ENCODE assay signal across 35 cellular contexts in the genomic region with DNA sequence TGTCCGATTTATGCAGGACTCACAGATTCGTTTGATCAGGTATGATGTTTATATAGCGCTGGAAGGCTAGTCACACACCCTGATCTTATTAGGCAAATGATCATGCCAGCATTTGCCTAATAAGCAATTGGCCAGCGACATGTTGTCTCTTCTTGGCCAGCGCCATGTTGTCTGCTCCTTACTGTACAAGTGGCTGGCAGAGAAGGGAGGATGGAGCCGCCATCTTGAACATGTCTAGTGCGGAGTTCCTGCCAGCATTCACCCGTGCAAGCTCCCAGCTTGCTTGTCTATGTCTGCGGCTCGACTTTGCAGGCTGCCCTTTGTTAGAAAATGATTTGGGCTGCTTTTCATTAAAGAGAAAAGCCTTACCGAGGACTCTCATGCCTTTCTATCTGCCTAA.
"Had no signal": no experiment of that assay in that cellular context is flagged by ENCODE, and none has a peak within 500 bp of the region (broad histone marks: within the 10 kb centered on the region; RNA-seq: fewer than 3 reads in every experiment).

No MANE protein-coding gene starts in this region.

- H3K27ac Mint-ChIP-seq: activated B cell treated with CpG ODN at 0.5 μM for 24 hours; activated CD4-positive, alpha-beta memory T cell treated with anti-CD3 and anti-CD28 coated beads for 36 hours; activated CD4-positive, alpha-beta T cell treated with anti-CD3 and anti-CD28 coated beads, Interleukin-2, amount 10 ng/mL, durations not matched to agents 24 days and 14 days; activated CD8-positive, alpha-beta T cell treated with anti-CD3 and anti-CD28 coated beads for 36 hours; activated naive CD4-positive, alpha-beta T cell treated with anti-CD3 and anti-CD28 coated beads for 36 hours; activated naive CD8-positive, alpha-beta T cell; activated naive CD8-positive, alpha-beta T cell treated with anti-CD3 and anti-CD28 coated beads, Interleukin-2, amount 10 ng/mL, durations not matched to agents 7 days and 5 days; activated naive CD8-positive, alpha-beta T cell treated with anti-CD3 and anti-CD28 coated beads, Interleukin-2, amount 50 U/mL, for 24 hours; activated T-cell treated with anti-CD3 and anti-CD28 coated beads, Interleukin-2, amount 50 U/mL, for 72 hours; activated T-helper 1 cell treated with anti-CD3 and anti-CD28 coated beads, Interleukin-12 subunit alpha, Interleukin-12 subunit beta, Interleukin-2, Interleukin-4 antibody, amounts not matched to agents 30 ng/mL and 10 ng/mL and 1 ng/mL, durations not matched to agents 14 hours and 24 hours and 36 hours; activated T-helper 17 cell treated with anti-CD3 and anti-CD28 coated beads, Interleukin-2, amount 50 U/mL, for 72 hours; brain; T-helper 1 cell treated with Interleukin-12 subunit alpha and Interleukin-12 subunit beta and Interleukin-4 antibody, amounts not matched to agents 30 μg/mL and 1 μg/mL, for 36 hours; T-helper 2 cell treated with Interferon-gamma antibody and Interleukin-4, amounts not matched to agents 5 μg/mL and 100 μg/mL, for 36 hours had no signal

- H3K4me1 Mint-ChIP-seq: activated B cell treated with CpG ODN at 0.5 μM for 24 hours; activated CD4-positive, alpha-beta T cell treated with anti-CD3 and anti-CD28 coated beads, Interleukin-2, amount 10 ng/mL, durations not matched to agents 24 days and 14 days; activated naive CD8-positive, alpha-beta T cell treated with anti-CD3 and anti-CD28 coated beads, Interleukin-2, amount 10 ng/mL, durations not matched to agents 7 days and 5 days; activated naive CD8-positive, alpha-beta T cell treated with anti-CD3 and anti-CD28 coated beads, Interleukin-2, amount 50 U/mL, for 24 hours; activated T-helper 17 cell treated with anti-CD3 and anti-CD28 coated beads, Interleukin-2, amount 50 U/mL, for 72 hours; brain had no signal

- H3K4me3 Mint-ChIP-seq: activated B cell treated with CpG ODN at 0.5 μM for 24 hours; activated CD4-positive, alpha-beta memory T cell treated with anti-CD3 and anti-CD28 coated beads for 36 hours; activated CD4-positive, alpha-beta T cell treated with anti-CD3 and anti-CD28 coated beads, Interleukin-2, amount 10 ng/mL, durations not matched to agents 24 days and 14 days; activated CD8-positive, alpha-beta T cell treated with anti-CD3 and anti-CD28 coated beads for 36 hours; activated naive CD4-positive, alpha-beta T cell treated with anti-CD3 and anti-CD28 coated beads for 36 hours; activated naive CD8-positive, alpha-beta T cell; activated naive CD8-positive, alpha-beta T cell treated with anti-CD3 and anti-CD28 coated beads, Interleukin-2, amount 10 ng/mL, durations not matched to agents 7 days and 5 days; activated naive CD8-positive, alpha-beta T cell treated with anti-CD3 and anti-CD28 coated beads, Interleukin-2, amount 50 U/mL, for 24 hours; activated T-cell treated with anti-CD3 and anti-CD28 coated beads, Interleukin-2, amount 50 U/mL, for 4 hours; activated T-cell treated with anti-CD3 and anti-CD28 coated beads, Interleukin-2, amount 50 U/mL, for 72 hours; activated T-helper 1 cell treated with anti-CD3 and anti-CD28 coated beads, Interleukin-12 subunit alpha, Interleukin-12 subunit beta, Interleukin-2, Interleukin-4 antibody, amounts not matched to agents 30 ng/mL and 10 ng/mL and 1 ng/mL, durations not matched to agents 14 hours and 24 hours and 36 hours; activated T-helper 17 cell treated with anti-CD3 and anti-CD28 coated beads, Interleukin-2, amount 50 U/mL, for 72 hours; brain; T-helper 1 cell treated with Interleukin-12 subunit alpha and Interleukin-12 subunit beta and Interleukin-4 antibody, amounts not matched to agents 30 μg/mL and 1 μg/mL, for 36 hours; T-helper 2 cell treated with Interferon-gamma antibody and Interleukin-4, amounts not matched to agents 5 μg/mL and 100 μg/mL, for 36 hours had no signal

- H3K27ac ChIP-seq: ascending aorta, VCaP had no signal

- H3K4me1 ChIP-seq: ascending aorta had no signal

- H3K36me3 ChIP-seq: ascending aorta had no signal

- FAIRE-seq: TTC549 had no signal

- H3K36me3 Mint-ChIP-seq: activated CD4-positive, alpha-beta memory T cell treated with anti-CD3 and anti-CD28 coated beads for 36 hours; activated naive CD8-positive, alpha-beta T cell; activated naive CD8-positive, alpha-beta T cell treated with anti-CD3 and anti-CD28 coated beads, Interleukin-2, amount 10 ng/mL, durations not matched to agents 7 days and 5 days; brain had no signal

- DNase-seq: activated B cell treated with CpG ODN at 0.5 μM for 24 hours; activated CD4-positive, alpha-beta memory T cell treated with anti-CD3 and anti-CD28 coated beads for 36 hours; activated CD4-positive, alpha-beta T cell treated with anti-CD3 and anti-CD28 coated beads for 4 hours; activated CD4-positive, alpha-beta T cell treated with anti-CD3 and anti-CD28 coated beads, Interleukin-2, amount 10 ng/mL, durations not matched to agents 24 days and 14 days; activated CD4-positive, alpha-beta T cell treated with anti-CD3 and anti-CD28 coated beads, Interleukin-2, amount 50 U/mL, for 1 hour; activated CD4-positive, alpha-beta T cell treated with anti-CD3 and anti-CD28 coated beads, Interleukin-2, amount 50 U/mL, for 4 hours; activated CD4-positive, CD25-positive, alpha-beta regulatory T cell treated with anti-CD3 and anti-CD28 coated beads, Interleukin-2, amount 50 U/mL, for 72 hours; activated CD8-positive, alpha-beta memory T cell treated with anti-CD3 and anti-CD28 coated beads, Interleukin-2, amount 50 U/mL, for 4 hours; activated CD8-positive, alpha-beta T cell treated with anti-CD3 and anti-CD28 coated beads for 36 hours; activated effector memory CD4-positive, alpha-beta T cell treated with anti-CD3 and anti-CD28 coated beads, Interleukin-2, amount 50 U/mL, for 16 hours; activated gamma-delta T cell treated with Interleukin-2 at 50 U/mL for 16 hours; activated naive CD4-positive, alpha-beta T cell; activated naive CD4-positive, alpha-beta T cell treated with anti-CD3 and anti-CD28 coated beads for 36 hours; activated naive CD4-positive, alpha-beta T cell treated with anti-CD3 and anti-CD28 coated beads, Interleukin-2, amount 50 U/mL, for 16 hours; activated naive CD8-positive, alpha-beta T cell treated with anti-CD3 and anti-CD28 coated beads, Interleukin-2, amount 10 ng/mL, durations not matched to agents 7 days and 5 days; activated naive CD8-positive, alpha-beta T cell treated with anti-CD3 and anti-CD28 coated beads, Interleukin-2, amount 50 U/mL, for 24 hours; activated T-cell treated with anti-CD3 and anti-CD28 coated beads for 4 hours; activated T-cell treated with anti-CD3 and anti-CD28 coated beads, Interleukin-2, amount 50 U/mL, for 1 hour; activated T-cell treated with anti-CD3 and anti-CD28 coated beads, Interleukin-2, amount 50 U/mL, for 4 hours; activated T-cell treated with anti-CD3 and anti-CD28 coated beads, Interleukin-2, amount 50 U/mL, for 72 hours; amygdala; anterior cingulate cortex; central memory CD4-positive, alpha-beta T cell; T-helper 1 cell; T-helper 2 cell; T-helper 9 cell had no signal

- H3K9me3 ChIP-seq: ascending aorta had no signal

- ATAC-seq: activated CD8-positive, alpha-beta T cell treated with anti-CD3 and anti-CD28 coated beads for 36 hours; activated naive CD8-positive, alpha-beta T cell treated with anti-CD3 and anti-CD28 coated beads, Interleukin-2, amount 50 U/mL, for 24 hours; activated T-cell treated with anti-CD3 and anti-CD28 coated beads, Interleukin-2, amount 50 U/mL, for 4 hours; activated T-cell treated with anti-CD3 and anti-CD28 coated beads, Interleukin-2, amount 50 U/mL, for 72 hours; activated T-helper 17 cell treated with anti-CD3 and anti-CD28 coated beads, Interleukin-2, amount 50 U/mL, for 72 hours had no signal

- H3K4me3 ChIP-seq: ascending aorta had no signal

- H3K27me3 ChIP-seq: ascending aorta had no signal

- H3K9me3 Mint-ChIP-seq: activated B cell treated with CpG ODN at 0.5 μM for 24 hours; activated CD4-positive, alpha-beta memory T cell treated with anti-CD3 and anti-CD28 coated beads for 36 hours; activated CD4-positive, alpha-beta T cell treated with anti-CD3 and anti-CD28 coated beads, Interleukin-2, amount 10 ng/mL, durations not matched to agents 24 days and 14 days; activated CD8-positive, alpha-beta T cell treated with anti-CD3 and anti-CD28 coated beads for 36 hours; activated naive CD4-positive, alpha-beta T cell treated with anti-CD3 and anti-CD28 coated beads for 36 hours; activated naive CD8-positive, alpha-beta T cell treated with anti-CD3 and anti-CD28 coated beads, Interleukin-2, amount 10 ng/mL, durations not matched to agents 7 days and 5 days; activated naive CD8-positive, alpha-beta T cell treated with anti-CD3 and anti-CD28 coated beads, Interleukin-2, amount 50 U/mL, for 24 hours; activated T-cell treated with anti-CD3 and anti-CD28 coated beads, Interleukin-2, amount 50 U/mL, for 4 hours; activated T-cell treated with anti-CD3 and anti-CD28 coated beads, Interleukin-2, amount 50 U/mL, for 72 hours; activated T-helper 1 cell treated with anti-CD3 and anti-CD28 coated beads, Interleukin-12 subunit alpha, Interleukin-12 subunit beta, Interleukin-2, Interleukin-4 antibody, amounts not matched to agents 30 ng/mL and 10 ng/mL and 1 ng/mL, durations not matched to agents 14 hours and 24 hours and 36 hours; activated T-helper 17 cell treated with anti-CD3 and anti-CD28 coated beads, Interleukin-2, amount 50 U/mL, for 72 hours; T-helper 1 cell treated with Interleukin-12 subunit alpha and Interleukin-12 subunit beta and Interleukin-4 antibody, amounts not matched to agents 30 μg/mL and 1 μg/mL, for 36 hours; T-helper 2 cell treated with Interferon-gamma antibody and Interleukin-4, amounts not matched to agents 5 μg/mL and 100 μg/mL, for 36 hours had no signal
